1 cellular context compared by ENCODE assay signal in the genomic region with DNA sequence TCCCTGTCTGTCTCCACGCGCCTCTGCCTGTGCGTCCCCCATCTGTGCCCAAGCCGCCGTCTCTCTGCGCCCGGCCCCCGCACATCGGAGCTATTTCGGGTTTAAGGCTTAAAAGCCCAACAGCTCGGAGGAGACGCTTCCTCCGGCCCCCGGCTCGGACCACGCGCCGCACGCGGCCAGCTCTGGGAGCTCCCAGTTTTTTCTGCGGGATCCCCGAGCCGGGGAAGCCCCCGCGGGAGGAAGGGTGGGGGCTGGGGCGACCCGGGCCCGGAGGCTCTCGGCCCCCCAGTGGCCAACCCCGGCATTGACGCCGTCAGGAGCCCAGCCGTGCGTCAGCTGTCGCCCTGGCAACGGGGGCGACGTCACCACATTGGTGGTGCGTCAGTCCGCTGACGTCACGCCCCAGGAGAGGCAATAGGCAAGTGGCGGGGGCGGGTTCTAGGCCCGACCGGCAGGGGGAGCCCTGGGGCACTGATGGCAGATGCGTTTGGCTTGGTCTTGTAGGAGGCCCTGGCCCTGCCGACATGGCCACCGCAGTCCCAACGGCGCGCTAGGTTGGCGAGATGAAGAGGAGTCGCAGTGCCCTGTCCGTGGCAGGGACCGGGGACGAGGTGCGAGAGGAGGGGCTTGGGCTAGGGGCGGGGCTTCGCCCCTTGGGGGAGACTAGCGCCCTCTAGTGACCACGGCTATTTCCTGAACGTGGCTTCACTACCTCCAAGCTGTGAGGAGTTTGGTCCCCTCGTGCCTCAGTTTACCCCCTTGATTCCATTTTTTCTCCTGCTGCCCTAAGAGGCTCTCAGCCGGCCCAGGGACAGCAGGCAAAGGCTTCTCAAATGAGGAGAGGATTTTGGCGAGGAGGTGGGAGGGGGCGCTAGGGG.
A peak's percentile ranks its signal among the peaks of the same experiment; 100 is the strongest.
TF ChIP-seq lines count a peak whose summit lies in the region.

No MANE protein-coding gene starts in this region.

TF ChIP-seq in HepG2, 621 proteins besides CTCF, POLR2A, EP300 and RAD21 (continued from another document):
- TF ChIP-seq, protein P1, sequence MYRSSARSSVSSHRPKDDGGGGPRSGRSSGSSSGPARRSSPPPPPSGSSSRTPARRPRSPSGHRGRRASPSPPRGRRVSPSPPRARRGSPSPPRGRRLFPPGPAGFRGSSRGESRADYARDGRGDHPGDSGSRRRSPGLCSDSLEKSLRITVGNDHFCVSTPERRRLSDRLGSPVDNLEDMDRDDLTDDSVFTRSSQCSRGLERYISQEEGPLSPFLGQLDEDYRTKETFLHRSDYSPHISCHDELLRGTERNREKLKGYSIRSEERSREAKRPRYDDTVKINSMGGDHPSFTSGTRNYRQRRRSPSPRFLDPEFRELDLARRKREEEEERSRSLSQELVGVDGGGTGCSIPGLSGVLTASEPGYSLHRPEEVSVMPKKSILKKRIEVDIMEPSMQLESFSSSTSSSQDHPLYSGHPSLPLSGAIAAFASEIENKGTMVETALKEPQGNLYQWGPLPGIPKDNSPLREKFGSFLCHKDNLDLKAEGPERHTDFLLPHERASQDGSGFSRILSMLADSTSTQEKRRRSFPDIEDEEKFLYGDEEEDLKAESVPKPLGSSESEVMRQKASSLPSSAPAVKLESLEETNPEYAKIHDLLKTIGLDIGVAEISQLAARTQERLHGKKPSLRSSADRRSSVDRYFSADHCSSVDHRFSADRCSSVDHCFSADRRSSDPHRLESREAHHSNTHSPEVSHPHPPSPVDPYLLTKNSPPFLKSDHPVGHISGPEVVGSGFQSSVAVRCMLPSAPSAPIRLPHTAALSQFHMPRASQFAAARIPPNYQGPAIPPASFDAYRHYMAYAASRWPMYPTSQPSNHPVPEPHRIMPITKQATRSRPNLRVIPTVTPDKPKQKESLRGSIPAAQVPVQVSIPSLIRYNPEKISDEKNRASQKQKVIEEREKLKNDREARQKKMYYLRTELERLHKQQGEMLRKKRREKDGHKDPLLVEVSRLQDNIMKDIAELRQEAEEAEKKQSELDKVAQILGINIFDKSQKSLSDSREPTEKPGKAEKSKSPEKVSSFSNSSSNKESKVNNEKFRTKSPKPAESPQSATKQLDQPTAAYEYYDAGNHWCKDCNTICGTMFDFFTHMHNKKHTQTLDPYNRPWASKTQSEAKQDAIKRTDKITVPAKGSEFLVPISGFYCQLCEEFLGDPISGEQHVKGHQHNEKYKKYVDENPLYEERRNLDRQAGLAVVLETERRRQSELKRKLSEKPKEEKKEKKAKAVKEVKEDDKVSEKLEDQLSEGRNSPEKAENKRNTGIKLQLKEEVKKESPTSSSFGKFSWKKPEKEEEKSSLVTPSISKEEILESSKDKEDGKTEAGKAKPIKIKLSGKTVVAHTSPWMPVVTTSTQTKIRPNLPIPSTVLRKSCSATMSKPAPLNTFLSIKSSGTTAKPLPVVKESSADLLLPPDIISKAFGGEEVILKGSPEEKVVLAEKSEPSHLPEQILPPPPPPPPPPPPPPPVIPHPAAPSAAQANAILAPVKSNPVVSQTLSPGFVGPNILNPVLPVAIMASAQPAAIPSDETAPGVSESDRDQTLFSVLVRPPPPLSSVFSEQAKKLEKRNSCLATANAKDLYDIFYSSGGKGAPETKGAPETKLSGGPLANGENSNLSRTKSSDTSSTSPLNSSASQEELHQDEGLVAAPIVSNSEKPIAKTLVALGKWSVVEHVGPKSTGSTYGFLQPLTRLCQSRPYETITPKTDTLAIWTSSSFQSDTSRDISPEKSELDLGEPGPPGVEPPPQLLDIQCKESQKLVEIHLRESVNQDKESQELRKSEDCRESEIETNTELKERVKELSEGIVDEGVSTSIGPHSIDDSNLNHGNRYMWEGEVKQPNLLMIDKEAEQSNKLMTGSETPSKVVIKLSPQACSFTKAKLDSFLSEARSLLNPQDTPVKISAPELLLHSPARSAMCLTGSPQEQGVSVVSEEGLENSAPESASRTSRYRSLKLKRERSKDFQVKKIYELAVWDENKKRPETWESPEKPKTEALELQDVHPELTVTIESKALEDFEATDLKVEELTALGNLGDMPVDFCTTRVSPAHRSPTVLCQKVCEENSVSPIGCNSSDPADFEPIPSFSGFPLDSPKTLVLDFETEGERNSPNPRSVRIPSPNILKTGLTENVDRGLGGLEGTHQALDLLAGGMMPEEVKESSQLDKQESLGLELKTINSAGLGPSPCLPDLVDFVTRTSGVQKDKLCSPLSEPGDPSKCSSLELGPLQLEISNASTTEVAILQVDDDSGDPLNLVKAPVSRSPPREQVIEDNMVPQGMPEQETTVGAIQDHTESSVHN (CRISPR knock-in tag; IDR thresholded peaks at IDR 0.05) = no peak
- TF ChIP-seq MED13 (CRISPR knock-in tag; IDR thresholded peaks at IDR 0.05) (0 out of 2 replicates have a peak, but pooled peaks have one; percentile 80), ZFP90 (CRISPR knock-in tag; IDR thresholded peaks at IDR 0.05; ENCODE audit: borderline replicate concordance) (peak; percentile 97), U2AF2 (IDR thresholded peaks at IDR 0.05; ENCODE audit: low read depth, low read length) (peak; percentile 95; the same call in 1 of the 2 replicates), ZNF496 (CRISPR knock-in tag; IDR thresholded peaks at IDR 0.05; ENCODE audit: insufficient replicate concordance) (no peak), CENPT (CRISPR knock-in tag; IDR thresholded peaks at IDR 0.05; ENCODE audit: low read depth) (no peak), ONECUT2 (CRISPR knock-in tag; IDR thresholded peaks at IDR 0.05) (0 out of 2 replicates have a peak, but pooled peaks have one; percentile 31), KLF15 (CRISPR knock-in tag; IDR thresholded peaks at IDR 0.05; ENCODE audit: borderline replicate concordance) (peak; percentile 77; the same call in 1 of the 2 replicates), RXRA (CRISPR knock-in tag; IDR thresholded peaks at IDR 0.05) (peak; percentile 79), ZNF260 (CRISPR knock-in tag; IDR thresholded peaks at IDR 0.05; ENCODE audit: borderline replicate concordance, low read depth) (no peak), ZSCAN25 (CRISPR knock-in tag; IDR thresholded peaks at IDR 0.05) (no peak; the same call in 1 of the 2 replicates), REPIN1 (CRISPR knock-in tag; IDR thresholded peaks at IDR 0.05; ENCODE audit: borderline replicate concordance, low read depth) (peak; percentile 89; the same call in 1 of the 2 replicates), ZNF251 (CRISPR knock-in tag; IDR thresholded peaks at IDR 0.05) (no peak), ARNT (IDR thresholded peaks at IDR 0.05) (no peak), MTA1 (CRISPR knock-in tag; IDR thresholded peaks at IDR 0.05; ENCODE audit: borderline replicate concordance) (peak; percentile 91; the same call in 1 of the 2 replicates)
- TF ChIP-seq, protein P2, sequence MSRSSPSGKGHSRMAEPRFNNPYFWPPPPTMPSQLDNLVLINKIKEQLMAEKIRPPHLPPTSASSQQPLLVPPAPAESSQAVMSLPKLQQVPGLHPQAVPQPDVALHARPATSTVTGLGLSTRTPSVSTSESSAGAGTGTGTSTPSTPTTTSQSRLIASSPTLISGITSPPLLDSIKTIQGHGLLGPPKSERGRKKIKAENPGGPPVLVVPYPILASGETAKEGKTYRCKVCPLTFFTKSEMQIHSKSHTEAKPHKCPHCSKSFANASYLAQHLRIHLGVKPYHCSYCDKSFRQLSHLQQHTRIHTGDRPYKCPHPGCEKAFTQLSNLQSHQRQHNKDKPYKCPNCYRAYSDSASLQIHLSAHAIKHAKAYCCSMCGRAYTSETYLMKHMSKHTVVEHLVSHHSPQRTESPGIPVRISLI (CRISPR knock-in tag; IDR thresholded peaks at IDR 0.05; ENCODE audit: borderline replicate concordance) = no peak; the same call in 1 of the 2 replicates
- TF ChIP-seq, protein P3, sequence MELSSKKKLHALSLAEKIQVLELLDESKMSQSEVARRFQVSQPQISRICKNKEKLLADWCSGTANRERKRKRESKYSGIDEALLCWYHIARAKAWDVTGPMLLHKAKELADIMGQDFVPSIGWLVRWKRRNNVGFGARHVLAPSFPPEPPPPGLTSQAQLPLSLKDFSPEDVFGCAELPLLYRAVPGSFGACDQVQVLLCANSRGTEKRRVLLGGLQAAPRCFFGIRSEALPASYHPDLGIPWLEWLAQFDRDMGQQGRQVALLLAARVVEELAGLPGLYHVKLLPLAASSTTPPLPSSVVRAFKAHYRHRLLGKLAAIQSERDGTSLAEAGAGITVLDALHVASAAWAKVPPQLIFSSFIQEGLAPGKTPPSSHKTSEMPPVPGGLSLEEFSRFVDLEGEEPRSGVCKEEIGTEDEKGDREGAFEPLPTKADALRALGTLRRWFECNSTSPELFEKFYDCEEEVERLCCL (CRISPR knock-in tag; IDR thresholded peaks at IDR 0.05; ENCODE audit: borderline replicate concordance) = no peak
- TF ChIP-seq, protein P4, sequence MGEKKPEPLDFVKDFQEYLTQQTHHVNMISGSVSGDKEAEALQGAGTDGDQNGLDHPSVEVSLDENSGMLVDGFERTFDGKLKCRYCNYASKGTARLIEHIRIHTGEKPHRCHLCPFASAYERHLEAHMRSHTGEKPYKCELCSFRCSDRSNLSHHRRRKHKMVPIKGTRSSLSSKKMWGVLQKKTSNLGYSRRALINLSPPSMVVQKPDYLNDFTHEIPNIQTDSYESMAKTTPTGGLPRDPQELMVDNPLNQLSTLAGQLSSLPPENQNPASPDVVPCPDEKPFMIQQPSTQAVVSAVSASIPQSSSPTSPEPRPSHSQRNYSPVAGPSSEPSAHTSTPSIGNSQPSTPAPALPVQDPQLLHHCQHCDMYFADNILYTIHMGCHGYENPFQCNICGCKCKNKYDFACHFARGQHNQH (CRISPR knock-in tag; IDR thresholded peaks at IDR 0.05) = peak; percentile 93; the same call in 1 of the 2 replicates
- TF ChIP-seq, protein P5, sequence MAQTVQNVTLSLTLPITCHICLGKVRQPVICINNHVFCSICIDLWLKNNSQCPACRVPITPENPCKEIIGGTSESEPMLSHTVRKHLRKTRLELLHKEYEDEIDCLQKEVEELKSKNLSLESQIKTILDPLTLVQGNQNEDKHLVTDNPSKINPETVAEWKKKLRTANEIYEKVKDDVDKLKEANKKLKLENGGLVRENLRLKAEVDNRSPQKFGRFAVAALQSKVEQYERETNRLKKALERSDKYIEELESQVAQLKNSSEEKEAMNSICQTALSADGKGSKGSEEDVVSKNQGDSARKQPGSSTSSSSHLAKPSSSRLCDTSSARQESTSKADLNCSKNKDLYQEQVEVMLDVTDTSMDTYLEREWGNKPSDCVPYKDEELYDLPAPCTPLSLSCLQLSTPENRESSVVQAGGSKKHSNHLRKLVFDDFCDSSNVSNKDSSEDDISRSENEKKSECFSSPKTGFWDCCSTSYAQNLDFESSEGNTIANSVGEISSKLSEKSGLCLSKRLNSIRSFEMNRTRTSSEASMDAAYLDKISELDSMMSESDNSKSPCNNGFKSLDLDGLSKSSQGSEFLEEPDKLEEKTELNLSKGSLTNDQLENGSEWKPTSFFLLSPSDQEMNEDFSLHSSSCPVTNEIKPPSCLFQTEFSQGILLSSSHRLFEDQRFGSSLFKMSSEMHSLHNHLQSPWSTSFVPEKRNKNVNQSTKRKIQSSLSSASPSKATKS (CRISPR knock-in tag; IDR thresholded peaks at IDR 0.05) = no peak
- TF ChIP-seq, protein P6, sequence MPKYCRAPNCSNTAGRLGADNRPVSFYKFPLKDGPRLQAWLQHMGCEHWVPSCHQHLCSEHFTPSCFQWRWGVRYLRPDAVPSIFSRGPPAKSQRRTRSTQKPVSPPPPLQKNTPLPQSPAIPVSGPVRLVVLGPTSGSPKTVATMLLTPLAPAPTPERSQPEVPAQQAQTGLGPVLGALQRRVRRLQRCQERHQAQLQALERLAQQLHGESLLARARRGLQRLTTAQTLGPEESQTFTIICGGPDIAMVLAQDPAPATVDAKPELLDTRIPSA (CRISPR knock-in tag; IDR thresholded peaks at IDR 0.05; ENCODE audit: borderline replicate concordance) = 0 out of 2 replicates have a peak, but pooled peaks have one; percentile 42
